ENCODE assay signal across 22 cellular contexts in the genomic region with DNA sequence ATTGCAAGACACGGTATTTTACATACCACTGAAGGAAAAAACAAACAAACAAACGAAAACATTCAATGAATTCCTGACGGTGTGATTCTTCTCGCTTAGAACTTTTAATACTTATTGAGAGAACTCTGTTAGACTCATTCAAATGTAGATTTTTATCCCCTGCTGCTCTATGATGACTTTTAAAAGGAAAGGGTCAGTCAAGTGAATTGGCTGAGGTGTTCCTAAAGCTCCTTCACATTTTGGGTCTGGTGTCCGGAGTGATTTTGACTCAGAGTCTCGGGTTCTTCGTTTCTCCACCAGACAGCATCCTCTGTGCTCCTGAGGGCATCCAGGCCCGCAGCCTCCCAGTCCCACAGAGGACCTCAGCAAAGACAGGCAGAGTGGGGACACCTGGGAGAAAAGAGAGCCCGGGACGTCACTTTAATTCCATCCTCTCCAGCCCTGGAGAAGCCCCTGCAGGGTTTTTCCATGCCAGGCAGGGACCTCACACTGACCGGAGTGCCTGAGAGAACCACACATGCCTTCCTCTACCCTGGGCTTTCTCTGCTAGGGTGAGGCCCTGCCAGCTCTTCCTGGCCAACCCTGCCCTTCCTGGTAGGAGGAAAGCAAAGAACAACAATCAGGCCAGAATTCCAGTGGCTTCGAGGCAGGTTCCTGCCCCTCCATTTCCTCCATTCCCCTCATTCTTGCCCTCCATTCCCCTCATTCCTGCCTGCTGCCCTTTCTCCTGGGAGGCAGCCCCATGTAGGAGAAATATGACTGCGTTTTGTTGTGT. TPM values are rescaled to one million over a fixed set of nuclear protein-coding genes. Genes with fewer than 3 reads are reported as not detected.
DNase-seq lines count a peak whose midpoint lies in the region; ATAC-seq and TF ChIP-seq lines count a peak whose summit lies in the region.
"Had no signal": no experiment of that assay in that cellular context is flagged by ENCODE, and none has a peak within 500 bp of the region (broad histone marks: within the 10 kb centered on the region; RNA-seq: fewer than 3 reads in every experiment).

No MANE protein-coding gene starts in this region.

- H3K9ac ChIP-seq in HUES6 (ENCODE audit: low read length): peak overlapping the region; percentile 24

- H3K27me3 ChIP-seq in HUES6 (ENCODE audit: control insufficient read depth, insufficient read depth, low read length) (peaks cover 41% of the 10 kb centered on the region), neutrophil (no peaks in the 10 kb centered on the region)
- H3K27me3 ChIP-seq: Peyer's patch had no signal

- H3K27ac ChIP-seq in HUES6 (ENCODE audit: low read depth, low read length) (no peak overlapping the region), neutrophil (peak overlapping the region; percentile 94)
- H3K27ac ChIP-seq: A549, cardiac muscle cell, tibial artery had no signal

- no peak for ATAC-seq in GM18861 (IDR thresholded peaks at IDR 0.05; ENCODE audit: unreplicated experiment)
- ATAC-seq: A549 had no signal

- TF ChIP-seq CTCF in fibroblast of the aortic adventitia (IDR thresholded peaks at IDR 0.05; ENCODE audit: insufficient read depth, low read length) (no peak), neutrophil (IDR thresholded peaks at IDR 0.05) (no peak)

- H3K4me1 ChIP-seq in HUES6 (ENCODE audit: control insufficient read depth, insufficient read depth, low read length) (peaks cover 31% of the 10 kb centered on the region), neutrophil (ENCODE audit: control insufficient read depth in 1 of 2, insufficient read depth in 1 of 2, low read depth in 1 of 2, low read length in 1 of 2) (peaks cover 39 to 47% of the 10 kb centered on the region in 2 experiments)
- H3K4me1 ChIP-seq: A549, Peyer's patch, tibial artery had no signal

- H3K9me3 ChIP-seq in HUES6 (ENCODE audit: control insufficient read depth, insufficient read depth, low read depth, low read length): no peaks in the 10 kb centered on the region
- no peaks in the 10 kb centered on the region for H3K9me3 ChIP-seq in neutrophil
- H3K9me3 ChIP-seq: A549, Peyer's patch, tibial artery had no signal

- peak overlapping the region; percentile 20 for H3K4me3 ChIP-seq in HUES6 (ENCODE audit: low read depth, low read length)
- no peak overlapping the region for H3K4me3 ChIP-seq in fibroblast of the aortic adventitia (ENCODE audit: low read depth, low read length)
- H3K4me3 ChIP-seq in neutrophil (ENCODE audit: low read depth in 1 of 2, low read length in 1 of 2): peak overlapping the region in 1 of 2 experiments; percentile 70
- H3K4me3 ChIP-seq: A549, cardiac muscle cell, Peyer's patch, tibial artery had no signal

- DNase-seq in AG08395 (ENCODE audit: low spot score) (peak; percentile 43), fibroblast of the aortic adventitia (ENCODE audit: low read depth) (peak; percentile 31), retina (no peak), NCI-H1048 (lab: John Stamatoyannopoulos, UW) (no peak)
- no peak for DNase-seq in activated effector memory CD4-positive, alpha-beta T cell treated with anti-CD3 and anti-CD28 coated beads, Interleukin-2, amount 50 U/mL, for 16 hours
- DNase-seq: activated CD4-positive, alpha-beta memory T cell treated with anti-CD3 and anti-CD28 coated beads for 36 hours; activated naive CD8-positive, alpha-beta T cell treated with anti-CD3 and anti-CD28 coated beads, Interleukin-2, amount 10 ng/mL, durations not matched to agents 7 days and 5 days; CD4-positive, alpha-beta T cell; DMS79; hippocampal formation; left ventricle myocardium superior; naive thymus-derived CD4-positive, alpha-beta T cell; NCI-H774; Peyer's patch; stimulated activated CD4-positive, alpha-beta T cell treated with anti-CD3 and anti-CD28 coated beads, Interleukin-4, amount 100 ng/mL, for 1 hour; stimulated activated CD8-positive, alpha-beta memory T cell treated with anti-CD3 and anti-CD28 coated beads, Interleukin-4, amount 100 ng/mL, for 48 hours; tibial artery had no signal

- H3K36me3 ChIP-seq in HUES6 (ENCODE audit: control insufficient read depth, insufficient read depth, low read length) (no peaks in the 10 kb centered on the region), neutrophil (peaks cover 7% of the 10 kb centered on the region)
- H3K36me3 ChIP-seq: cardiac muscle cell, Peyer's patch, tibial artery had no signal

RNA-seq across cellular contexts. Expression of a gene that starts 1.4 kb away (rescaled TPM):
- 0.81 and 0.98 TPM in 2 replicates for total RNA-seq in fibroblast of the aortic adventitia (ENCODE audit: low replicate concordance)

RNA-seq across cellular contexts. Expression of a gene that starts 51.3 kb away (rescaled TPM):
- not detected in 2 replicates for total RNA-seq in fibroblast of the aortic adventitia (ENCODE audit: low replicate concordance)
- total RNA-seq: cardiac muscle cell had no signal

Comparison
In these comparisons a context has a peak if more than half of its experiments do, and no peak if none do; other contexts are left out.
1. DNase-seq: peak in AG08395 (single experiment) and fibroblast of the aortic adventitia (single experiment); none in retina (single experiment), activated effector memory CD4-positive, alpha-beta T cell treated with anti-CD3 and anti-CD28 coated beads, Interleukin-2, amount 50 U/mL, for 16 hours (single experiment) and NCI-H1048 (single experiment).